ENCODE assay signal across 8 cellular contexts in the genomic region with DNA sequence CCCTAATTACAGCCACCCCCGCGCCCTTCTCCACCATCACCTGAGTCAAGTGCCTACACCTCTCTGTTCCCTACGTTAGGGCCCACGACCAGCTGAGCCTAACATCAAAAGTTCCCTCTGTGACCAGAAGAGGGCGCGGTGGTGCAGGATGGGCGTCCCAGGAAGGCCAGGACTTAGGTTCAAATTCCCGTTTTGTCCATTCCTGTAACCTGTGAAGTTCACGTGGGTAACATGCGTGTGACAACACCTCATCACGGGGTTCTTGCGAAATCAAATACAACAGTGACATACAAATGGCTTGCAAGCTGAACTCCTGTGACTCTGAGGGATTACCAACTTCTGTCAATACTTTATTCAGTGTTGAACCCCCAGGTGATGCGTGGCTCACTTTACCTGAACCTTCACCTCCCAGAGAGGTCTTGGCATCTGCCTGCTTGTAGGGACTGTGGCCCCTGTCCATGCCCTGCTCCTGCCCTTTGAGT.
DNase-seq lines count a peak whose midpoint lies in the region; ATAC-seq and TF ChIP-seq lines count a peak whose summit lies in the region.

No MANE protein-coding gene starts in this region.

- TF ChIP-seq POLR2A in stomach (IDR thresholded peaks at IDR 0.05): no peak

- H3K27ac ChIP-seq in stomach: peak overlapping the region in 2 of 5 donors; percentile 60 to 66

- TF ChIP-seq EP300 in stomach (IDR thresholded peaks at IDR 0.05): no peak

- H3K9me3 ChIP-seq in stomach: no peaks in the 10 kb centered on the region

- 34 to 45% (median 39%) methylated on average over 13 of the region's 13 CpGs for WGBS in stomach, 5 donors

- no peaks in the 10 kb centered on the region for H3K27me3 ChIP-seq in stomach

- peak in 5 of 7 experiments; percentile 70 to 86 (median 80) for TF ChIP-seq CTCF in stomach (IDR thresholded peaks at IDR 0.05)

- DNase-seq in NCI-H524 (lab: John Stamatoyannopoulos, UW): peak; percentile 58 to 60
- no peak for DNase-seq in NCI-H524 treated with DMSO at 0.1 percent for 48 hours (lab: John Stamatoyannopoulos, UW)
- peak; percentile 31 for DNase-seq in NCI-H226
- DNase-seq in activated CD4-positive, alpha-beta T cell treated with anti-CD3 and anti-CD28 coated beads, Interleukin-2, amount 50 U/mL, for 24 hours (ENCODE audit: low read depth in 1 of 2, low spot score in 1 of 2): peak; percentile 53 to 54
- DNase-seq in effector CD8-positive, alpha-beta T cell (lab: John Stamatoyannopoulos, UW): peak; percentile 52
- DNase-seq in mucosa of gallbladder (ENCODE audit: low spot score): peak; percentile 76
- peak; percentile 74 for DNase-seq in stomach

- intact Hi-C loops in stomach (cut with DNase I; ENCODE audit: low total_unique reads): loop anchor here (10.0 kb wide), 1 partner anchor 216 kb away; no protein-coding TSS in a partner anchor

- peaks cover 0 to 33% (median 7%) of the 10 kb centered on the region in 4 donors for H3K4me1 ChIP-seq in stomach

- no peak for ATAC-seq in GM18867 (IDR thresholded peaks at IDR 0.05; ENCODE audit: unreplicated experiment)

- H3K4me3 ChIP-seq in stomach: no peak overlapping the region

- H3K36me3 ChIP-seq in stomach: no peaks in the 10 kb centered on the region
